12 cellular contexts compared by ENCODE assay signal in genomic region chr20:37914367-37914671, GRCh38. TPM values are rescaled to one million over a fixed set of nuclear protein-coding genes. Genes with fewer than 3 reads are reported as not detected.
DNase-seq lines count a peak whose midpoint lies in the region; ATAC-seq and TF ChIP-seq lines count a peak whose summit lies in the region.
"Had no signal": no experiment of that assay in that cellular context is flagged by ENCODE, and none has a peak within 500 bp of the region (broad histone marks: within the 10 kb centered on the region; RNA-seq: fewer than 3 reads in every experiment).

No MANE protein-coding gene starts in this region.

- H3K27me3 Mint-ChIP-seq in CD4-positive, CD25-positive, alpha-beta regulatory T cell: peaks cover 27% of the 10 kb centered on the region
- peaks cover 33 to 77% of the 10 kb centered on the region in 2 donors for H3K27me3 Mint-ChIP-seq in effector memory CD8-positive, alpha-beta T cell
- peaks cover 27% of the 10 kb centered on the region for H3K27me3 Mint-ChIP-seq in nephron (ENCODE audit: low read depth)

- H3K9me3 Mint-ChIP-seq in CD4-positive, CD25-positive, alpha-beta regulatory T cell: peaks cover 0 to 2% (median 0%) of the 10 kb centered on the region in 7 donors
- no peaks in the 10 kb centered on the region for H3K9me3 Mint-ChIP-seq in effector memory CD8-positive, alpha-beta T cell
- H3K9me3 Mint-ChIP-seq in nephron: no peaks in the 10 kb centered on the region

- peak overlapping the region; percentile 77 for H3K9ac ChIP-seq in NT2/D1 (ENCODE audit: insufficient read length, low read depth)
- H3K9ac ChIP-seq: GM23248 had no signal

- peaks cover 0 to 36% (median 4%) of the 10 kb centered on the region in 4 donors for H3K4me1 Mint-ChIP-seq in CD4-positive, CD25-positive, alpha-beta regulatory T cell
- H3K4me1 Mint-ChIP-seq in effector memory CD8-positive, alpha-beta T cell (ENCODE audit: low read depth in 2 of 2): peaks cover 3 to 9% of the 10 kb centered on the region in 2 donors
- H3K4me1 Mint-ChIP-seq in nephron: peaks cover 76% of the 10 kb centered on the region

- H3K4me3 Mint-ChIP-seq in CD4-positive, CD25-positive, alpha-beta regulatory T cell: peak overlapping the region in 3 of 4 donors; percentile 68 to 76 (median 72)
- peak overlapping the region in 1 of 2 donors; percentile 67 for H3K4me3 Mint-ChIP-seq in effector memory CD8-positive, alpha-beta T cell
- H3K4me3 Mint-ChIP-seq in nephron: peak overlapping the region; percentile 71 to 88 (median 78)

- H3K9me3 ChIP-seq in CD4-positive, CD25-positive, alpha-beta regulatory T cell (ENCODE audit: control insufficient read depth in 2 of 2, low read length in 2 of 2): no peaks in the 10 kb centered on the region
- no peaks in the 10 kb centered on the region for H3K9me3 ChIP-seq in NT2/D1 (ENCODE audit: insufficient read depth, low read length)

- DNase-seq in CD4-positive, CD25-positive, alpha-beta regulatory T cell: no peak
- DNase-seq in NT2/D1 (ENCODE audit: low read depth, low spot score): no peak
- DNase-seq in effector memory CD8-positive, alpha-beta T cell: no peak
- no peak for DNase-seq in DMS53 treated with DMSO at 0.1 percent for 48 hours (lab: John Stamatoyannopoulos, UW; ENCODE audit: unreplicated experiment)
- no peak for DNase-seq in HCEC 1CT
- DNase-seq in activated T-cell treated with anti-CD3 and anti-CD28 coated beads, Interleukin-2, amount 50 U/mL, for 48 hours: no peak
- DNase-seq: AML-193, GM23248, PC-9, T1000 had no signal

- no peak for ATAC-seq in CD4-positive, CD25-positive, alpha-beta regulatory T cell (ENCODE audit: low read depth in 2 of 2)
- ATAC-seq in effector memory CD8-positive, alpha-beta T cell (replicated peaks): no peak
- ATAC-seq in HG03460 (IDR thresholded peaks at IDR 0.05; ENCODE audit: unreplicated experiment): no peak

- H3K36me3 Mint-ChIP-seq in CD4-positive, CD25-positive, alpha-beta regulatory T cell: no peaks in the 10 kb centered on the region
- no peaks in the 10 kb centered on the region for H3K36me3 Mint-ChIP-seq in effector memory CD8-positive, alpha-beta T cell (ENCODE audit: insufficient read depth)
- no peaks in the 10 kb centered on the region for H3K36me3 Mint-ChIP-seq in nephron (ENCODE audit: low read depth)

- H3K4me3 ChIP-seq in CD4-positive, CD25-positive, alpha-beta regulatory T cell (ENCODE audit: low read depth, low read length): no peak overlapping the region
- H3K4me3 ChIP-seq in NT2/D1 (ENCODE audit: insufficient read length, low read depth): peak overlapping the region; percentile 19
- H3K4me3 ChIP-seq: GM23248, PC-9 had no signal

- H3K36me3 ChIP-seq in CD4-positive, CD25-positive, alpha-beta regulatory T cell (ENCODE audit: control insufficient read depth, insufficient read depth, low read length): no peaks in the 10 kb centered on the region
- H3K36me3 ChIP-seq in NT2/D1 (ENCODE audit: insufficient read depth, insufficient read length, low read length): no peaks in the 10 kb centered on the region

- no peak for TF ChIP-seq CTCF in nephron (IDR thresholded peaks at IDR 0.05; ENCODE audit: unreplicated experiment in 3 of 3)

- no peak overlapping the region for H3K27ac ChIP-seq in CD4-positive, CD25-positive, alpha-beta regulatory T cell (ENCODE audit: insufficient read depth, low read length, poor library complexity, severe bottlenecking)
- H3K27ac ChIP-seq: GM23248, PC-9 had no signal

- peaks cover 3% of the 10 kb centered on the region for H3K27me3 ChIP-seq in CD4-positive, CD25-positive, alpha-beta regulatory T cell (ENCODE audit: control insufficient read depth, insufficient read depth, low read length)
- H3K27me3 ChIP-seq in NT2/D1 (ENCODE audit: insufficient read depth, insufficient read length): peaks cover 58% of the 10 kb centered on the region

- peak overlapping the region in 2 of 3 donors; percentile 20 to 65 for H3K27ac Mint-ChIP-seq in CD4-positive, CD25-positive, alpha-beta regulatory T cell
- H3K27ac Mint-ChIP-seq in effector memory CD8-positive, alpha-beta T cell: peak overlapping the region; percentile 85 to 88
- peak overlapping the region; percentile 55 to 86 (median 78) for H3K27ac Mint-ChIP-seq in nephron

- H3K4me1 ChIP-seq in CD4-positive, CD25-positive, alpha-beta regulatory T cell (ENCODE audit: control insufficient read depth, insufficient read depth, low read length, poor library complexity, severe bottlenecking): peaks cover 10% of the 10 kb centered on the region
- peaks cover 30% of the 10 kb centered on the region for H3K4me1 ChIP-seq in NT2/D1 (ENCODE audit: insufficient read depth, insufficient read length)

RNA-seq across cellular contexts. Expression of gene VSTM2L, which starts 11.4 kb away (rescaled TPM):
- total RNA-seq in CD4-positive, CD25-positive, alpha-beta regulatory T cell: not detected
- polyA plus RNA-seq in CD4-positive, CD25-positive, alpha-beta regulatory T cell: not detected
